8 cellular contexts compared by ENCODE assay signal in genomic region chr10:91164520-91165065, GRCh38. TPM values are rescaled to one million over a fixed set of nuclear protein-coding genes. Genes with fewer than 3 reads are reported as not detected.
DNase-seq lines count a peak whose midpoint lies in the region; ATAC-seq and TF ChIP-seq lines count a peak whose summit lies in the region.

No MANE protein-coding gene starts in this region.

- 86 to 94% (median 91%) methylated on average over 7 of the region's 7 CpGs for WGBS in spleen, 5 donors

- H4K20me1 ChIP-seq in HCT116 (ENCODE audit: insufficient read depth) = no peaks in the 10 kb centered on the region

- H3K9me2 ChIP-seq in HCT116 (ENCODE audit: insufficient read depth) = no peaks in the 10 kb centered on the region

- H3K4me1 ChIP-seq in HCT116 (ENCODE audit: control insufficient read depth in 1 of 2, insufficient read depth in 2 of 2, low read length in 2 of 2) = peaks cover 0 to 16% of the 10 kb centered on the region in 2 experiments; a peak in 2 of 4 replicates
- H3K4me1 ChIP-seq in iPS-20b (ENCODE audit: insufficient read depth, low read length) = no peaks in the 10 kb centered on the region
- H3K4me1 ChIP-seq in spleen = peaks cover 4 to 46% (median 34%) of the 10 kb centered on the region in 6 donors

- H3K27ac ChIP-seq in HCT116 (ENCODE audit: low read depth, low read length) = no peak overlapping the region
- no peak overlapping the region for H3K27ac ChIP-seq in iPS-20b (ENCODE audit: low read length)
- peak overlapping the region in 7 of 8 donors; percentile 91 to 98 (median 96) for H3K27ac ChIP-seq in spleen

- H3K79me2 ChIP-seq in HCT116 (ENCODE audit: insufficient read depth, low read length) = peaks cover 39% of the 10 kb centered on the region

- peaks cover 9% of the 10 kb centered on the region for H3K9me3 Mint-ChIP-seq in activated naive CD8-positive, alpha-beta T cell (ENCODE audit: low read depth)

- H3K9me3 ChIP-seq in HCT116 (ENCODE audit: control insufficient read depth in 1 of 2, insufficient read depth in 1 of 2, low read depth in 1 of 2, low read length in 2 of 2) = no peaks in the 10 kb centered on the region
- H3K9me3 ChIP-seq in iPS-20b (ENCODE audit: insufficient read depth, low read depth, low read length) = no peaks in the 10 kb centered on the region
- peaks cover 0 to 2% (median under 1%) of the 10 kb centered on the region in 8 donors for H3K9me3 ChIP-seq in spleen

- H3K36me3 Mint-ChIP-seq in activated naive CD8-positive, alpha-beta T cell = peaks cover 11% of the 10 kb centered on the region

- BruUV-seq in HCT116 (replicated peaks; lab: Mats Ljungman, UMichigan) = no TSS peak

- DNase-seq in HCT116 (ENCODE audit: low read depth, low spot score) = no peak
- DNase-seq in spleen = no peak
- no peak for DNase-seq in AG08395 (ENCODE audit: low spot score)
- DNase-seq in GM20000 (ENCODE audit: low spot score) = no peak
- DNase-seq in SW 1271 (lab: John Stamatoyannopoulos, UW) = no peak

- ATAC-seq in HCT116 (no peak), GM19463 (IDR thresholded peaks at IDR 0.05; ENCODE audit: unreplicated experiment) (no peak)

- H3K4me1 Mint-ChIP-seq in activated naive CD8-positive, alpha-beta T cell (ENCODE audit: low read depth) = peaks cover 57% of the 10 kb centered on the region

- H2AFZ ChIP-seq in HCT116 (ENCODE audit: low read depth, low read length, poor library complexity, severe bottlenecking) = no peak overlapping the region

- peak overlapping the region in 1 of 2 experiments; percentile 71; a peak in 1 of 4 replicates for H3K4me3 ChIP-seq in HCT116 (replicated peaks in 1 of 2; ENCODE audit: low read depth in 1 of 2, low read length in 2 of 2)
- peak overlapping the region; percentile 71; the same call in 1 of the 2 replicates for H3K4me3 ChIP-seq in iPS-20b (ENCODE audit: low read length)
- peak overlapping the region in 5 of 8 donors; percentile 70 to 84 (median 76) for H3K4me3 ChIP-seq in spleen

- H3K4me2 ChIP-seq in HCT116 (ENCODE audit: low read length) = peak overlapping the region; percentile 79

- CTCF ChIA-PET in HCT116 (lab: Charles Lee) = no interaction called here

- RAD21 ChIA-PET in HCT116 (lab: Charles Lee; ENCODE audit: low non-redundant PET in 1 of 2, low total read pairs in 2 of 2, uncharacterized antibody in 2 of 2, unreplicated experiment in 2 of 2) = no interaction called here

- TF ChIP-seq CTCF in HCT116 (IDR thresholded peaks at IDR 0.05 in 2 of 3, conservative IDR thresholded peaks at IDR 0.05 in 1 of 3; ENCODE audit: borderline replicate concordance in 1 of 3, insufficient read depth in 1 of 3, low read depth in 2 of 3, low read length in 2 of 3) (no peak), spleen (IDR thresholded peaks at IDR 0.05 in 8 of 11, conservative IDR thresholded peaks at IDR 0.05 in 3 of 11) (no peak), GM20000 (IDR thresholded peaks at IDR 0.05; ENCODE audit: extremely low read depth, missing control alignments) (no peak)

- no peaks in the 10 kb centered on the region for H3K27me3 ChIP-seq in HCT116 (ENCODE audit: insufficient read depth, low read length)
- peaks cover 89% of the 10 kb centered on the region for H3K27me3 ChIP-seq in iPS-20b (ENCODE audit: insufficient read depth, low read length)
- H3K27me3 ChIP-seq in spleen (replicated peaks in 1 of 7) = peaks cover 0 to 8% (median 0%) of the 10 kb centered on the region in 7 donors

- intact Hi-C loops in HCT116 (cut with micrococcal nuclease) (no loop called here), spleen (cut with DNase I; ENCODE audit: low total_unique reads) (loop anchor here (10.0 kb wide), 1 partner anchor 60 kb away; the partner anchor contains the start of gene PCGF5)

- TF ChIP-seq RAD21 in HCT116 (IDR thresholded peaks at IDR 0.05; ENCODE audit: low read depth) = no peak

- POLR2A ChIA-PET in HCT116 (lab: Charles Lee) = no interaction called here

- H3K36me3 ChIP-seq in HCT116 (ENCODE audit: control insufficient read depth in 1 of 2, insufficient read depth in 2 of 2, low read length in 2 of 2) = no peaks in the 10 kb centered on the region
- no peaks in the 10 kb centered on the region for H3K36me3 ChIP-seq in iPS-20b (ENCODE audit: insufficient read depth, low read depth, low read length)
- no peaks in the 10 kb centered on the region for H3K36me3 ChIP-seq in spleen

- no peak for TF ChIP-seq POLR2A in HCT116 (IDR thresholded peaks at IDR 0.05; ENCODE audit: borderline replicate concordance, extremely low read depth, insufficient read depth, insufficient read length)
- no peak for TF ChIP-seq POLR2A in spleen (IDR thresholded peaks at IDR 0.05)

- no peaks in the 10 kb centered on the region for H3K27me3 Mint-ChIP-seq in activated naive CD8-positive, alpha-beta T cell

- H3K9ac ChIP-seq in HCT116 (ENCODE audit: low read length) (no peak overlapping the region), iPS-20b (ENCODE audit: low read depth, low read length) (no peak overlapping the region)

- peak overlapping the region; percentile 91 for H3K4me3 Mint-ChIP-seq in activated naive CD8-positive, alpha-beta T cell

- H3K27ac Mint-ChIP-seq in activated naive CD8-positive, alpha-beta T cell = peak overlapping the region; percentile 97

TF ChIP-seq in HCT116, 20 proteins besides CTCF, POLR2A, EP300 and RAD21:
- TF ChIP-seq POLR2AphosphoS5 (IDR thresholded peaks at IDR 0.05; ENCODE audit: low read depth, low read length) = no peak

RNA-seq across cellular contexts. Expression of gene PCGF5, which starts 55.9 kb away (rescaled TPM):
- total RNA-seq in HCT116 (2021; ENCODE audit: unreplicated experiment) (27.5 TPM), spleen (10 to 100 TPM; 48.6 to 68.5 (median 51.6) TPM)
- 11.3 and 12.1 TPM in 2 replicates for polyA plus RNA-seq in HCT116 (2012)
- polyA plus RNA-seq in spleen = 10 to 100 TPM; 20.4 to 28.8 (median 27.5) TPM

Comparison
In these comparisons a context has a peak if more than half of its experiments do, and no peak if none do; other contexts are left out.
1. H3K27ac ChIP-seq: peak in spleen (7 of 8); none in HCT116 (single experiment) and iPS-20b (single experiment).